In genomic region chr5:63963926-63964325, GRCh38 we compare ENCODE assay signal across 25 cellular contexts. TPM values are rescaled to one million over a fixed set of nuclear protein-coding genes. Genes with fewer than 3 reads are reported as not detected.
"Had no signal": no experiment of that assay in that cellular context is flagged by ENCODE, and none has a peak within 500 bp of the region (broad histone marks: within the 10 kb centered on the region; RNA-seq: fewer than 3 reads in every experiment).

No MANE protein-coding gene starts in this region.

- H3K4me3 ChIP-seq: colonic mucosa, heart right ventricle, mucosa of descending colon, stomach had no signal

- H3K27ac ChIP-seq: colonic mucosa, heart right ventricle, neutrophil, stomach had no signal

- DNase-seq: colonic mucosa; effector CD8-positive, alpha-beta T cell; heart right ventricle; hypothalamus; islet precursor cell; mucosa of descending colon; naive thymus-derived CD8-positive, alpha-beta T cell; right cardiac atrium; small intestine; stimulated activated CD4-positive, alpha-beta T cell treated with anti-CD3 and anti-CD28 coated beads, Interleukin-12 subunit alpha, Interleukin-12 subunit beta, amount 100 ng/mL, for 4 hours; stimulated activated naive CD4-positive, alpha-beta T cell; stomach; substantia nigra; trophoblast cell had no signal

- H3K4me1 ChIP-seq: colonic mucosa had no signal

- H3K36me3 ChIP-seq: colonic mucosa, heart right ventricle, neutrophil, stomach had no signal

- H3K9me3 ChIP-seq: colonic mucosa, heart right ventricle, mucosa of descending colon, neutrophil had no signal

RNA-seq across cellular contexts. Expression of gene HTR1A, which starts 1.7 kb away (rescaled TPM):
- total RNA-seq: colonic mucosa; dermis microvascular lymphatic vessel endothelial cell; glomerular endothelial cell; heart right ventricle; left lobe of liver; lower leg skin; mucosa of descending colon; naive thymus-derived CD8-positive, alpha-beta T cell; osteocyte; progenitor cell of endocrine pancreas; stomach; urinary bladder had no signal
- polyA plus RNA-seq: esophagus; heart right ventricle; naive thymus-derived CD8-positive, alpha-beta T cell; neural cell; right cardiac atrium; small intestine; stomach; thymus; urinary bladder had no signal
